ENCODE assay signal across 20 cellular contexts in genomic region chr2:160301420-160301819, GRCh38.
DNase-seq lines count a peak whose midpoint lies in the region; ATAC-seq and TF ChIP-seq lines count a peak whose summit lies in the region.
"Had no signal": no experiment of that assay in that cellular context is flagged by ENCODE, and none has a peak within 500 bp of the region (broad histone marks: within the 10 kb centered on the region; RNA-seq: fewer than 3 reads in every experiment).

No MANE protein-coding gene starts in this region.

- POLR2A ChIA-PET in activated CD8-positive, alpha-beta T cell treated with anti-CD3 and anti-CD28 coated beads for 36 hours (lab: Charles Lee) = interaction anchor here (1.1 kb wide), 1 partner anchor 27 kb away, joined by 5 read pairs; no protein-coding TSS in a partner anchor
- POLR2A ChIA-PET in activated CD8-positive, alpha-beta T cell treated with anti-CD3 and anti-CD28 coated beads, Interleukin-2, amount 10 ng/mL, durations not matched to agents 7 days and 5 days (lab: Charles Lee) = no interaction called here

- intact Hi-C loops in activated CD8-positive, alpha-beta T cell treated with anti-CD3 and anti-CD28 coated beads for 36 hours (cut with micrococcal nuclease) = no loop called here
- intact Hi-C loops in colonic mucosa (cut with DNase I) = no loop called here

- peak; percentile 92 for ATAC-seq in activated CD8-positive, alpha-beta T cell treated with anti-CD3 and anti-CD28 coated beads for 36 hours
- no peak for ATAC-seq in activated CD8-positive, alpha-beta T cell treated with anti-CD3 and anti-CD28 coated beads, Interleukin-2, amount 10 ng/mL, durations not matched to agents 7 days and 5 days
- ATAC-seq in GM21717 (IDR thresholded peaks at IDR 0.05; ENCODE audit: unreplicated experiment) = no peak
- ATAC-seq in GM21526 (IDR thresholded peaks at IDR 0.05; ENCODE audit: low FRiP score, unreplicated experiment) = no peak
- ATAC-seq: gastrocnemius medialis, left cardiac atrium had no signal

- TF ChIP-seq CTCF in activated CD8-positive, alpha-beta T cell treated with anti-CD3 and anti-CD28 coated beads for 36 hours (IDR thresholded peaks at IDR 0.05) = no peak
- TF ChIP-seq CTCF in fibroblast of mammary gland (conservative IDR thresholded peaks at IDR 0.05; ENCODE audit: control insufficient read depth, insufficient read depth, low read depth, low read length) (no peak), colonic mucosa (IDR thresholded peaks at IDR 0.05) (no peak)

- CTCF ChIA-PET in activated CD8-positive, alpha-beta T cell treated with anti-CD3 and anti-CD28 coated beads for 36 hours (lab: Charles Lee) = interaction anchor here (0.8 to 1.8 kb wide), 3 partner anchors 22 to 692 kb away, joined by 3 to 4 read pairs (median 3); no protein-coding TSS in a partner anchor
- CTCF ChIA-PET in activated CD8-positive, alpha-beta T cell treated with anti-CD3 and anti-CD28 coated beads, Interleukin-2, amount 10 ng/mL, durations not matched to agents 7 days and 5 days (lab: Charles Lee) = no interaction called here

- H3K36me3 Mint-ChIP-seq in activated CD8-positive, alpha-beta T cell treated with anti-CD3 and anti-CD28 coated beads for 36 hours (ENCODE audit: low read depth) = peaks cover 54% of the 10 kb centered on the region
- H3K36me3 Mint-ChIP-seq in activated CD8-positive, alpha-beta T cell treated with anti-CD3 and anti-CD28 coated beads, Interleukin-2, amount 10 ng/mL, durations not matched to agents 7 days and 5 days (ENCODE audit: low read depth) = peaks cover 65% of the 10 kb centered on the region
- H3K36me3 Mint-ChIP-seq in T-helper 1 cell treated with Interleukin-12 subunit alpha and Interleukin-12 subunit beta and Interleukin-4 antibody, amounts not matched to agents 30 μg/mL and 1 μg/mL, for 36 hours (ENCODE audit: low read depth) = peaks cover 55% of the 10 kb centered on the region

- H3K27me3 Mint-ChIP-seq in activated CD8-positive, alpha-beta T cell treated with anti-CD3 and anti-CD28 coated beads for 36 hours = no peaks in the 10 kb centered on the region
- H3K27me3 Mint-ChIP-seq in activated CD8-positive, alpha-beta T cell treated with anti-CD3 and anti-CD28 coated beads, Interleukin-2, amount 10 ng/mL, durations not matched to agents 7 days and 5 days (ENCODE audit: low read depth) = no peaks in the 10 kb centered on the region
- H3K27me3 Mint-ChIP-seq in T-helper 1 cell treated with Interleukin-12 subunit alpha and Interleukin-12 subunit beta and Interleukin-4 antibody, amounts not matched to agents 30 μg/mL and 1 μg/mL, for 36 hours (ENCODE audit: low read depth) = no peaks in the 10 kb centered on the region
- H3K27me3 Mint-ChIP-seq: progenitor cell of endocrine pancreas had no signal

- H3K27ac Mint-ChIP-seq in activated CD8-positive, alpha-beta T cell treated with anti-CD3 and anti-CD28 coated beads for 36 hours = peak overlapping the region; percentile 78
- H3K27ac Mint-ChIP-seq in activated CD8-positive, alpha-beta T cell treated with anti-CD3 and anti-CD28 coated beads, Interleukin-2, amount 10 ng/mL, durations not matched to agents 7 days and 5 days = no peak overlapping the region
- peak overlapping the region; percentile 27 for H3K27ac Mint-ChIP-seq in T-helper 1 cell treated with Interleukin-12 subunit alpha and Interleukin-12 subunit beta and Interleukin-4 antibody, amounts not matched to agents 30 μg/mL and 1 μg/mL, for 36 hours
- H3K27ac Mint-ChIP-seq: nephron progenitor cell, progenitor cell of endocrine pancreas had no signal

- H3K4me1 Mint-ChIP-seq in activated CD8-positive, alpha-beta T cell treated with anti-CD3 and anti-CD28 coated beads for 36 hours (ENCODE audit: low read depth) = peaks cover 60% of the 10 kb centered on the region
- peaks cover 30% of the 10 kb centered on the region for H3K4me1 Mint-ChIP-seq in activated CD8-positive, alpha-beta T cell treated with anti-CD3 and anti-CD28 coated beads, Interleukin-2, amount 10 ng/mL, durations not matched to agents 7 days and 5 days (ENCODE audit: low read depth)
- H3K4me1 Mint-ChIP-seq in T-helper 1 cell treated with Interleukin-12 subunit alpha and Interleukin-12 subunit beta and Interleukin-4 antibody, amounts not matched to agents 30 μg/mL and 1 μg/mL, for 36 hours (ENCODE audit: low read depth) = peaks cover 39% of the 10 kb centered on the region

- DNase-seq in activated CD8-positive, alpha-beta T cell treated with anti-CD3 and anti-CD28 coated beads for 36 hours = peak; percentile 60
- no peak for DNase-seq in activated CD8-positive, alpha-beta T cell treated with anti-CD3 and anti-CD28 coated beads, Interleukin-2, amount 10 ng/mL, durations not matched to agents 7 days and 5 days
- peak; percentile 22 for DNase-seq in AG20443 (ENCODE audit: low spot score)
- DNase-seq in fibroblast of mammary gland (ENCODE audit: low read depth) = peak; percentile 67
- DNase-seq in colonic mucosa = no peak
- DNase-seq: activated gamma-delta T cell, gastrocnemius medialis, left cardiac atrium, NCI-H1417 treated with DMSO at 0.1 percent for 48 hours, NCI-H2171, nephron progenitor cell, OCI-M1, SJCRH30, stomach, T-helper 9 cell had no signal

- H3K36me3 ChIP-seq in colonic mucosa = no peaks in the 10 kb centered on the region

- no peaks in the 10 kb centered on the region for H3K27me3 ChIP-seq in colonic mucosa
- H3K27me3 ChIP-seq: gastrocnemius medialis, SJCRH30, stomach had no signal

- H3K9ac ChIP-seq in colonic mucosa (ENCODE audit: low read depth in 2 of 2, low read length in 2 of 2) = no peak overlapping the region

- H3K4me3 ChIP-seq in fibroblast of mammary gland (ENCODE audit: control insufficient read depth, low read depth, low read length) (no peak overlapping the region), colonic mucosa (no peak overlapping the region)
- H3K4me3 ChIP-seq: coronary artery, gastrocnemius medialis, SJCRH30, stomach had no signal

- no peaks in the 10 kb centered on the region for H3K4me1 ChIP-seq in colonic mucosa
- H3K4me1 ChIP-seq: SJCRH30 had no signal

- H3K9me3 Mint-ChIP-seq in activated CD8-positive, alpha-beta T cell treated with anti-CD3 and anti-CD28 coated beads for 36 hours = no peaks in the 10 kb centered on the region
- H3K9me3 Mint-ChIP-seq in activated CD8-positive, alpha-beta T cell treated with anti-CD3 and anti-CD28 coated beads, Interleukin-2, amount 10 ng/mL, durations not matched to agents 7 days and 5 days (ENCODE audit: insufficient read depth) = no peaks in the 10 kb centered on the region
- no peaks in the 10 kb centered on the region for H3K9me3 Mint-ChIP-seq in T-helper 1 cell treated with Interleukin-12 subunit alpha and Interleukin-12 subunit beta and Interleukin-4 antibody, amounts not matched to agents 30 μg/mL and 1 μg/mL, for 36 hours
- H3K9me3 Mint-ChIP-seq: nephron progenitor cell had no signal

- no peaks in the 10 kb centered on the region for H3K9me3 ChIP-seq in colonic mucosa
- H3K9me3 ChIP-seq: gastrocnemius medialis, SJCRH30, stomach had no signal

- H3K4me3 Mint-ChIP-seq in activated CD8-positive, alpha-beta T cell treated with anti-CD3 and anti-CD28 coated beads for 36 hours = no peak overlapping the region
- no peak overlapping the region for H3K4me3 Mint-ChIP-seq in activated CD8-positive, alpha-beta T cell treated with anti-CD3 and anti-CD28 coated beads, Interleukin-2, amount 10 ng/mL, durations not matched to agents 7 days and 5 days
- H3K4me3 Mint-ChIP-seq in T-helper 1 cell treated with Interleukin-12 subunit alpha and Interleukin-12 subunit beta and Interleukin-4 antibody, amounts not matched to agents 30 μg/mL and 1 μg/mL, for 36 hours = no peak overlapping the region
- H3K4me3 Mint-ChIP-seq: nephron progenitor cell had no signal

- H3K27ac ChIP-seq in colonic mucosa = no peak overlapping the region
- H3K27ac ChIP-seq: coronary artery, gastrocnemius medialis, SJCRH30, stomach had no signal

Comparison
In these comparisons a context has a peak if more than half of its experiments do, and no peak if none do; other contexts are left out.
1. DNase-seq: peak in activated CD8-positive, alpha-beta T cell treated with anti-CD3 and anti-CD28 coated beads for 36 hours (single experiment), AG20443 (single experiment) and fibroblast of mammary gland (single experiment); none in activated CD8-positive, alpha-beta T cell treated with anti-CD3 and anti-CD28 coated beads, Interleukin-2, amount 10 ng/mL, durations not matched to agents 7 days and 5 days (single experiment) and colonic mucosa (single experiment).